In the genomic region with DNA sequence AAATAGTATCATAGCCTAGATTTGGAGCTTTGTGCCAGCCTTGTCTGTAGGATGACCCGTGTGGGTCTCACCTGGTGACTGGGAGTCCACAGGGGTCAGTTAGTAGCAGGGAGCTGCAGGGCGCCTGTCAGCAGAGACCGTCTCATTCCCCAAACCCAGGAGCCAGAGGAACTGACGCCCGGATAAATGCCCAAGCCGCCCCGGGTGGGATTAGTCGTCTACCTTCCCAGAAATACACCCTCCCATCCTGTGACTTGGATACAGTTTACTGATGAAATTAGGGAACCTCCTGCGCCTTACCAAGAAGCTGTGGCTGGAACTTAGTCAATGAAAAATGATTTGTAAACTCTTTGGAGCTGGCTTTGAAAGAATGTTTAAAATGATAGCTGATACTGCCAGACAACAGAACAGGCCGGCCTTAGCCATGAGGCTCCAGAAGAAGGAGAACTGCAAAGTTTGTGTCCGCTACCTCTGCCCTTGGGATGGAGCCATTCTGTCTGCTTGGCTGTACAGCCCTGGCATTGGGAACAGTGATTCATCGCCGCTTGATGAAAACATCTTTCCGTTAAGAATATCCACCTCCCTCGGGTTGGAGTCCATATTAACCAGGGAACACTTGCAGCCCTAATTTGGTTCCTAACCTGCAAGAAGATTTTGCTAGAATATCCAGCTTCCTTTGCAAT, we compare ENCODE assay signal across 12 cellular contexts. TPM values are rescaled to one million over a fixed set of nuclear protein-coding genes. Genes with fewer than 3 reads are reported as not detected.
DNase-seq lines count a peak whose midpoint lies in the region; ATAC-seq, FAIRE-seq and TF ChIP-seq lines count a peak whose summit lies in the region.
"Had no signal": no experiment of that assay in that cellular context is flagged by ENCODE, and none has a peak within 500 bp of the region (broad histone marks: within the 10 kb centered on the region; RNA-seq: fewer than 3 reads in every experiment).

No MANE protein-coding gene starts in this region.

- peak overlapping the region; percentile 84 for H3K27ac Mint-ChIP-seq in chondrocyte (ENCODE audit: unreplicated experiment)
- H3K27ac Mint-ChIP-seq: natural killer cell treated with Interleukin-12 subunit alpha and Interleukin-12 subunit beta and Interleukin-15 and Interleukin-18, amount 100 ng/mL, for 72 hours had no signal

- H3K4me3 ChIP-seq in lower leg skin (ENCODE audit: low read depth, poor library complexity, severe bottlenecking) (no peak overlapping the region), suprapubic skin (no peak overlapping the region), SJCRH30 (no peak overlapping the region)

- no peaks in the 10 kb centered on the region for H3K9me3 Mint-ChIP-seq in chondrocyte (ENCODE audit: low read depth)
- H3K9me3 Mint-ChIP-seq: natural killer cell treated with Interleukin-12 subunit alpha and Interleukin-12 subunit beta and Interleukin-15 and Interleukin-18, amount 100 ng/mL, for 72 hours had no signal

- TF ChIP-seq POLR2A in H54 (IDR thresholded peaks at IDR 0.05; ENCODE audit: low read depth, low read length): no peak
- no peak for TF ChIP-seq POLR2A in lower leg skin (IDR thresholded peaks at IDR 0.05)
- TF ChIP-seq POLR2A in suprapubic skin (IDR thresholded peaks at IDR 0.05): no peak

- H3K36me3 ChIP-seq in suprapubic skin: no peaks in the 10 kb centered on the region
- no peaks in the 10 kb centered on the region for H3K36me3 ChIP-seq in SJCRH30

- H3K36me3 Mint-ChIP-seq in chondrocyte (ENCODE audit: low read depth): no peaks in the 10 kb centered on the region
- H3K36me3 Mint-ChIP-seq: natural killer cell treated with Interleukin-12 subunit alpha and Interleukin-12 subunit beta and Interleukin-15 and Interleukin-18, amount 100 ng/mL, for 72 hours had no signal

- no peaks in the 10 kb centered on the region for H3K9me3 ChIP-seq in suprapubic skin
- no peaks in the 10 kb centered on the region for H3K9me3 ChIP-seq in SJCRH30 (replicated peaks)

- H3K4me1 ChIP-seq in suprapubic skin (peaks cover 45% of the 10 kb centered on the region), SJCRH30 (no peaks in the 10 kb centered on the region)

- H3K4me1 Mint-ChIP-seq in chondrocyte (ENCODE audit: low read depth): peaks cover 52% of the 10 kb centered on the region

- ATAC-seq in GM21529 (IDR thresholded peaks at IDR 0.05; ENCODE audit: unreplicated experiment) (no peak), HG03521 (IDR thresholded peaks at IDR 0.05; ENCODE audit: unreplicated experiment) (no peak), GM21717 (IDR thresholded peaks at IDR 0.05; ENCODE audit: unreplicated experiment) (no peak)
- ATAC-seq: natural killer cell treated with Interleukin-12 subunit alpha and Interleukin-12 subunit beta and Interleukin-15 and Interleukin-18, amount 100 ng/mL, for 72 hours had no signal

- no peaks in the 10 kb centered on the region for H3K27me3 Mint-ChIP-seq in chondrocyte (ENCODE audit: low read depth)
- H3K27me3 Mint-ChIP-seq: natural killer cell treated with Interleukin-12 subunit alpha and Interleukin-12 subunit beta and Interleukin-15 and Interleukin-18, amount 100 ng/mL, for 72 hours had no signal

- DNase-seq in H54 (ENCODE audit: insufficient read length, low spot score): peak; percentile 73
- no peak for DNase-seq in chondrocyte (ENCODE audit: low spot score)
- peak; percentile 76 to 92 for DNase-seq in lower leg skin (ENCODE audit: low spot score in 2 of 2)
- DNase-seq in suprapubic skin (ENCODE audit: low spot score in 2 of 2): peak in 1 of 2 donors; percentile 81
- DNase-seq in SJCRH30: no peak
- DNase-seq: NCI-H748 treated with DMSO at 0.1 percent for 48 hours had no signal

- no peak for TF ChIP-seq EP300 in suprapubic skin (IDR thresholded peaks at IDR 0.05)

- FAIRE-seq in H54 (lab: Jason Lieb, UNC): peak; percentile 72
- FAIRE-seq: TTC549 had no signal

- 38 to 46% methylated on average over 15 of the region's 15 CpGs for WGBS in lower leg skin, 2 donors
- 43% methylated on average over 15 of the region's 15 CpGs for WGBS in suprapubic skin

- H3K4me3 Mint-ChIP-seq in chondrocyte (ENCODE audit: unreplicated experiment): no peak overlapping the region
- H3K4me3 Mint-ChIP-seq: natural killer cell treated with Interleukin-12 subunit alpha and Interleukin-12 subunit beta and Interleukin-15 and Interleukin-18, amount 100 ng/mL, for 72 hours had no signal

- H3K27ac ChIP-seq in suprapubic skin: peak overlapping the region; percentile 79
- H3K27ac ChIP-seq in SJCRH30: no peak overlapping the region
- H3K27ac ChIP-seq: KMS-11 had no signal

- intact Hi-C loops in lower leg skin (cut with DNase I; ENCODE audit: low total_unique reads): no loop called here

- H3K27me3 ChIP-seq in suprapubic skin: no peaks in the 10 kb centered on the region
- no peaks in the 10 kb centered on the region for H3K27me3 ChIP-seq in SJCRH30

- TF ChIP-seq CTCF in chondrocyte (IDR thresholded peaks at IDR 0.05) (no peak), lower leg skin (IDR thresholded peaks at IDR 0.05) (no peak), suprapubic skin (IDR thresholded peaks at IDR 0.05) (no peak)

RNA-seq across cellular contexts. Expression of a gene that starts 12.7 kb away (rescaled TPM):
- total RNA-seq in chondrocyte (53.3 to 78.3 TPM (median 77.9 TPM) in 3 replicates), lower leg skin (10 to 100 TPM; 22.0 to 41.3 (median 30.3) TPM), suprapubic skin (10 to 100 TPM; 37.5 to 68.5 (median 46.6) TPM)
- total RNA-seq in SJCRH30 (2014; rRNA removed; shearing (Covaris generic)): 22.1 and 23.4 TPM in 2 replicates

Comparison
In these comparisons a context has a peak if more than half of its experiments do, and no peak if none do; other contexts are left out.
1. DNase-seq: peak in H54 (single experiment) and lower leg skin (2 of 2); none in chondrocyte (single experiment) and SJCRH30 (0 of 2).